ENCODE assay signal across 29 cellular contexts in the genomic region with DNA sequence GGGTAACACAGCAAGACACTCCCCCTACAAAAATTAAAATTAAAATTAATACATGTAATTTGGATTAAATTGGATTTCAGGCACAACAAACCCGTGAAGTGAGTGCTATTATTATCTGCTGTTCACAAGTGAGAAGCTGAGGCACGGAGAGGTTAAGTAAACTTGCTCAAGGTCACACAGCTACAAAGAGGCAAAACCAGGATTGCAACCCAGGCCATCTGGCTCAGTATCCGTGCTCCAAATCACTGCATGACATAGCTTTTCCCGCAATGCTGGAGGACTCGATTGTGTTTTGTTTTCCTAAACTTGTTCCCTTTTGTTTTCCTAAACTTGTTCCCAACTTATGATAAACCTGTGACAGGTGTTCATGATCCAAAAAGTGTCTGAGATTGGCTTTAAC. TPM values are rescaled to one million over a fixed set of nuclear protein-coding genes. Genes with fewer than 3 reads are reported as not detected.
DNase-seq lines count a peak whose midpoint lies in the region; ATAC-seq and TF ChIP-seq lines count a peak whose summit lies in the region.
"Had no signal": no experiment of that assay in that cellular context is flagged by ENCODE, and none has a peak within 500 bp of the region (broad histone marks: within the 10 kb centered on the region; RNA-seq: fewer than 3 reads in every experiment).

No MANE protein-coding gene starts in this region.

- in situ Hi-C loops in Panc1 (cut with HindIII; ENCODE audit: low pct_unique_long_range_greater_than_20kb, low sequenced_read_pairs), result no loop called here

- H3K27me3 ChIP-seq in Panc1 (ENCODE audit: control insufficient read depth, insufficient read depth, low read length), result no peaks in the 10 kb centered on the region
- H3K27me3 ChIP-seq: brain microvascular endothelial cell, suprapubic skin had no signal

- no peak for DNase-seq in Panc1 (ENCODE audit: low read depth, low spot score)
- DNase-seq in fibroblast of the aortic adventitia (ENCODE audit: low read depth), result peak; percentile 55
- peak; percentile 9 for DNase-seq in posterior vena cava (ENCODE audit: low spot score)
- no peak for DNase-seq in activated CD4-positive, alpha-beta T cell treated with anti-CD3 and anti-CD28 coated beads for 48 hours
- DNase-seq in A172 (ENCODE audit: low spot score), result no peak
- DNase-seq in T-helper 2 cell, result no peak
- DNase-seq: activated CD4-positive, alpha-beta memory T cell treated with anti-CD3 and anti-CD28 coated beads for 36 hours; activated CD4-positive, CD25-positive, alpha-beta regulatory T cell treated with anti-CD3 and anti-CD28 coated beads, Interleukin-2, amount 50 U/mL, for 72 hours; activated CD8-positive, alpha-beta memory T cell treated with anti-CD3 and anti-CD28 coated beads, Interleukin-2, amount 50 U/mL, for 48 hours; activated naive CD4-positive, alpha-beta T cell treated with Interleukin-2 at 50 U/mL for 16 hours; brain microvascular endothelial cell; CD4-positive, alpha-beta memory T cell; DMS 273 treated with DMSO at 0.1 percent for 48 hours; EL; esophagus squamous epithelium; H7; left lung; mesendoderm; NCI-H2029; NCI-H524 treated with DMSO at 0.1 percent for 48 hours; NK-92 treated with Interleukin-12 subunit alpha and Interleukin-12 subunit beta, amount 100 ng/mL, for 24 hours; SK-N-SH; stimulated activated CD4-positive, alpha-beta T cell treated with anti-CD3 and anti-CD28 coated beads, Interleukin-1b, Interleukin-23, amount 100 ng/mL, for 48 hours; stimulated activated naive CD4-positive, alpha-beta T cell treated with Interleukin-2 at 50 U/mL for 16 hours had no signal

- H3K4me3 ChIP-seq in Panc1 (ENCODE audit: low read depth in 2 of 2, low read length in 2 of 2) (no peak overlapping the region), fibroblast of the aortic adventitia (ENCODE audit: low read depth, low read length) (no peak overlapping the region)
- H3K4me3 ChIP-seq: esophagus squamous epithelium, gastroesophageal sphincter, left lung, suprapubic skin had no signal

- CTCF ChIA-PET in Panc1 (lab: Charles Lee), result interaction anchor here (0.6 kb wide), 1 partner anchor 20 kb away, joined by 4 read pairs; a partner anchor contains a TSS

- POLR2A ChIA-PET in Panc1 (lab: Charles Lee), result no interaction called here

- H3K9me3 ChIP-seq in Panc1 (ENCODE audit: control insufficient read depth, insufficient read depth, low read depth, low read length), result no peaks in the 10 kb centered on the region
- H3K9me3 ChIP-seq: esophagus squamous epithelium, gastroesophageal sphincter, left lung, SK-N-SH, suprapubic skin had no signal

- H3K27ac ChIP-seq in C4-2B (peak overlapping the region; percentile 61), Panc1 (ENCODE audit: low read length) (peak overlapping the region; percentile 27)
- H3K27ac ChIP-seq: brain microvascular endothelial cell, KMS-11, left lung, suprapubic skin had no signal

- no peaks in the 10 kb centered on the region for H3K36me3 ChIP-seq in Panc1 (ENCODE audit: control insufficient read depth, insufficient read depth, low read length)
- H3K36me3 ChIP-seq: brain microvascular endothelial cell, esophagus squamous epithelium, gastroesophageal sphincter, left lung, suprapubic skin had no signal

- no peak for ATAC-seq in Panc1
- ATAC-seq in GM18520 (IDR thresholded peaks at IDR 0.05; ENCODE audit: unreplicated experiment), result no peak
- ATAC-seq: gastroesophageal sphincter, left lung had no signal

- TF ChIP-seq CTCF in C4-2B (conservative IDR thresholded peaks at IDR 0.05) (no peak), Panc1 (IDR thresholded peaks at IDR 0.05) (no peak), fibroblast of the aortic adventitia (IDR thresholded peaks at IDR 0.05; ENCODE audit: insufficient read depth, low read length) (no peak)

- intact Hi-C loops in Panc1 (cut with micrococcal nuclease; ENCODE audit: unreplicated experiment), result no loop called here
- intact Hi-C loops in posterior vena cava (cut with DNase I), result no loop called here

- no TSS peak for BruUV-seq in Panc1 (replicated peaks; lab: Mats Ljungman, UMichigan)

- H3K4me1 ChIP-seq in Panc1 (ENCODE audit: control insufficient read depth, insufficient read depth, low read length), result peaks cover 35% of the 10 kb centered on the region

RNA-seq across cellular contexts. Expression of a gene that starts 19.9 kb away (rescaled TPM):
- total RNA-seq in Panc1 (2021; ENCODE audit: unreplicated experiment) (17.6 TPM), fibroblast of the aortic adventitia (ENCODE audit: low replicate concordance) (3.1 and 8.1 TPM in 2 replicates), posterior vena cava (10 to 100 TPM; 25.8 to 26.4 TPM)
- 11.7 TPM for polyA plus RNA-seq in Panc1 (2012; ENCODE audit: insufficient read length)
- 2.3 and 2.7 TPM in 2 replicates for total RNA-seq in A172 (2014; rRNA removed; shearing (Covaris generic))

Comparison
In these comparisons a context has a peak if more than half of its experiments do, and no peak if none do; other contexts are left out.
1. DNase-seq: peak in fibroblast of the aortic adventitia (single experiment) and posterior vena cava (single experiment); none in Panc1 (single experiment), activated CD4-positive, alpha-beta T cell treated with anti-CD3 and anti-CD28 coated beads for 48 hours (single experiment), A172 (single experiment) and T-helper 2 cell (0 of 5).